Comparison of ENCODE assay signal across 13 cellular contexts in genomic region chr4:2244947-2245786, GRCh38. TPM values are rescaled to one million over a fixed set of nuclear protein-coding genes. Genes with fewer than 3 reads are reported as not detected.
DNase-seq lines count a peak whose midpoint lies in the region; ATAC-seq, FAIRE-seq and TF ChIP-seq lines count a peak whose summit lies in the region.
"Had no signal": no experiment of that assay in that cellular context is flagged by ENCODE, and none has a peak within 500 bp of the region (broad histone marks: within the 10 kb centered on the region; RNA-seq: fewer than 3 reads in every experiment).

No MANE protein-coding gene starts in this region.

- POLR2A ChIA-PET in RWPE1 (lab: Yijun Ruan, JAX; ENCODE audit: low non-redundant PET) = no interaction called here

- no peak for FAIRE-seq in GM12892 (lab: Jason Lieb, UNC)
- FAIRE-seq: G401.6 had no signal

- no peak for TF ChIP-seq CTCF in GM10266 (IDR thresholded peaks at IDR 0.05; ENCODE audit: control insufficient read depth, insufficient read depth, low read depth, missing control alignments)
- no peak for TF ChIP-seq CTCF in RWPE1 (conservative IDR thresholded peaks at IDR 0.05; ENCODE audit: low read depth)
- TF ChIP-seq CTCF in esophagus squamous epithelium (IDR thresholded peaks at IDR 0.05) = no peak
- no peak for TF ChIP-seq CTCF in gastrocnemius medialis (IDR thresholded peaks at IDR 0.05 in 4 of 5, conservative IDR thresholded peaks at IDR 0.05 in 1 of 5)

- peaks cover 15 to 62% (median 26%) of the 10 kb centered on the region in 3 donors for H3K4me1 ChIP-seq in esophagus squamous epithelium
- H3K4me1 ChIP-seq in gastrocnemius medialis = peaks cover 11 to 22% of the 10 kb centered on the region in 2 donors

- DNase-seq in GM10266 (ENCODE audit: extremely low spot score) = peak; percentile 12
- no peak for DNase-seq in RWPE1 (ENCODE audit: low spot score)
- no peak for DNase-seq in esophagus squamous epithelium (lab: John Stamatoyannopoulos, UW)
- peak in 1 of 2 donors; percentile 1 for DNase-seq in gastrocnemius medialis
- DNase-seq in inferior parietal cortex (ENCODE audit: extremely low spot score) = no peak
- no peak for DNase-seq in GM12892 (ENCODE audit: insufficient read length)
- DNase-seq in RPMI8226 = no peak
- DNase-seq: IMR-90; NCI-H446 treated with DMSO at 0.1 percent for 48 hours; stimulated activated naive CD8-positive, alpha-beta T cell treated with anti-CD3 and anti-CD28 coated beads, Interleukin-15, amount 100 ng/mL, for 72 hours had no signal

- ATAC-seq in gastrocnemius medialis (no peak), GM19397 (IDR thresholded peaks at IDR 0.05; ENCODE audit: unreplicated experiment) (no peak)
- ATAC-seq: stimulated activated naive CD8-positive, alpha-beta T cell treated with anti-CD3 and anti-CD28 coated beads, Interleukin-15, amount 100 ng/mL, for 72 hours had no signal

- in situ Hi-C loops in gastrocnemius medialis (cut with MboI; ENCODE audit: low sequenced_read_pairs in 4 of 4) = loop anchor here in 3 of 4 donors (25.0 kb wide), 2 partner anchors 167 to 717 kb away; partner anchors contain the start of genes CFAP99 (in 2 of the 3), ZFYVE28 (in 2 of the 3), GRK4 (in 1 of the 3) and NOP14 (in 1 of the 3)

- H3K27me3 ChIP-seq in esophagus squamous epithelium (no peaks in the 10 kb centered on the region), gastrocnemius medialis (no peaks in the 10 kb centered on the region)

- H3K27ac ChIP-seq in RWPE1 (peak overlapping the region; percentile 41), esophagus squamous epithelium (peak overlapping the region in 3 of 4 donors; percentile 42 to 58 (median 57)), gastrocnemius medialis (peak overlapping the region; percentile 34 to 52 (median 43))

- intact Hi-C loops in esophagus squamous epithelium (cut with DNase I) (no loop called here), gastrocnemius medialis (cut with DNase I; ENCODE audit: low total_unique reads) (loop anchor here (5.0 kb wide), 1 partner anchor 717 kb away; the partner anchor contains the start of genes GRK4 and NOP14)

- CTCF ChIA-PET in RWPE1 (lab: Yijun Ruan, JAX) = no interaction called here

- H3K4me3 ChIP-seq in esophagus squamous epithelium (no peak overlapping the region), gastrocnemius medialis (no peak overlapping the region)
- H3K4me3 ChIP-seq: smooth muscle cell had no signal

- H3K9me3 ChIP-seq in esophagus squamous epithelium = no peaks in the 10 kb centered on the region
- no peaks in the 10 kb centered on the region for H3K9me3 ChIP-seq in gastrocnemius medialis

- 21 to 51% methylated on average over 4 to 6 of the region's 7 CpGs for WGBS in esophagus squamous epithelium, 2 donors

- peaks cover 4 to 40% (median 12%) of the 10 kb centered on the region in 3 donors for H3K36me3 ChIP-seq in esophagus squamous epithelium
- H3K36me3 ChIP-seq in gastrocnemius medialis = peaks cover 0 to 17% of the 10 kb centered on the region in 2 donors

- TF ChIP-seq POLR2A in esophagus squamous epithelium (IDR thresholded peaks at IDR 0.05) = no peak
- no peak for TF ChIP-seq POLR2A in gastrocnemius medialis (IDR thresholded peaks at IDR 0.05)
- TF ChIP-seq POLR2A in GM12892 (IDR thresholded peaks at IDR 0.05; ENCODE audit: low read depth, low read length) = no peak

RNA-seq across cellular contexts. Expression of gene HAUS3, which starts 3.2 kb away (rescaled TPM):
- total RNA-seq in esophagus squamous epithelium = 10 to 100 TPM in 3 of 4 donors, 1 to 10 TPM in 1; 8.9 to 13.0 (median 10.7) TPM
- 10 to 100 TPM in 2 of 4 donors, 1 to 10 TPM in 2; 4.8 to 12.1 (median 9.5) TPM for total RNA-seq in gastrocnemius medialis
- 14.5 TPM for polyA plus RNA-seq in GM12892 (2012; ENCODE audit: missing spikeins)

RNA-seq across cellular contexts. Expression of gene POLN, which starts 3.2 kb away (rescaled TPM):
- total RNA-seq in esophagus squamous epithelium (1 to 10 TPM in 3 of 4 donors, under 1 TPM in 1; 0.19 to 1.5 (median 1.2) TPM), gastrocnemius medialis (1 to 10 TPM in 1 of 4 donors, under 1 TPM in 2, not detected in 1; 0.71 to 2.0 (median 0.86) TPM)
- polyA plus RNA-seq in GM12892 (2012; ENCODE audit: missing spikeins) = 1.5 TPM

RNA-seq across cellular contexts. Expression of gene MXD4, which starts 16.7 kb away (rescaled TPM):
- total RNA-seq in esophagus squamous epithelium = 10 to 100 TPM; 12.9 to 32.2 (median 27.8) TPM
- 10 to 100 TPM; 20.4 to 29.4 (median 27.7) TPM for total RNA-seq in gastrocnemius medialis
- polyA plus RNA-seq in GM12892 (2012; ENCODE audit: missing spikeins) = 5.0 TPM
